Comparison of ENCODE assay signal across 31 cellular contexts in the genomic region with DNA sequence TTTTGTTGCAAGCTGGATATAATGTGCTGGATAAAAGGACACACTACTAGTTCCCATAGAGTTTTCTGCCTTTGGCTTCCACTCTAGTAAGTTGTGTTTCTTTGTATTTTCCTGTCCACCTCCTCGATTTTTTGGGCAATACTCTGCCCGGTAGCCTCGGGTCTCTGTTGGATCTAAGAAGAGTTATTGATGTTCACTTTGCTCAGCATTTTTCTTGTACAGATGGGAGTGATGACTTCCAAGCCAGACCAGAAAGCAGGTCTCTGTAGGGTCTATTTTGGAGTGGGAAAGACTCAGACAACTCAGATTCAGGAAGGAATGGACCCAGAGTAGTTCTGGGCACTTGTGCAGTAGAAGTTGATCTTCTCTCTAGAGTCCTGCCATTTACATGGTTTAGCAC. TPM values are rescaled to one million over a fixed set of nuclear protein-coding genes. Genes with fewer than 3 reads are reported as not detected.
"Had no signal": no experiment of that assay in that cellular context is flagged by ENCODE, and none has a peak within 500 bp of the region (broad histone marks: within the 10 kb centered on the region; RNA-seq: fewer than 3 reads in every experiment).

No MANE protein-coding gene starts in this region.

- H3K4me3 ChIP-seq: neural progenitor cell, ovary, psoas muscle, skin epidermis, smooth muscle cell, spleen, suprapubic skin, testis, tibial artery, transverse colon, upper lobe of left lung, vagina had no signal

- H3K27ac ChIP-seq: neural progenitor cell, ovary, parathyroid adenoma, psoas muscle, skin epidermis, spleen, suprapubic skin, testis, tibial artery, transverse colon, upper lobe of left lung, vagina had no signal

- H3K4me2 ChIP-seq: neural progenitor cell, smooth muscle cell had no signal

- H3K9me3 Mint-ChIP-seq: stimulated activated naive CD8-positive, alpha-beta T cell treated with anti-CD3 and anti-CD28 coated beads, Interleukin-15, amount 100 ng/mL, for 72 hours had no signal

- ATAC-seq: natural killer cell; psoas muscle; right cardiac atrium; sciatic nerve; stimulated activated memory B cell treated with anti-CD40 and anti-IgM and Interleukin-4, amounts not matched to agents 10 μg/mL and 1 μg/mL and 100 μg/mL, for 72 hours; stimulated activated naive CD8-positive, alpha-beta T cell treated with anti-CD3 and anti-CD28 coated beads, Interleukin-15, amount 100 ng/mL, for 72 hours; stimulated activated naive CD8-positive, alpha-beta T cell treated with anti-CD3 and anti-CD28 coated beads, Interleukin-15, Interleukin-2, amounts not matched to agents 100 U/mL and 50 U/mL, for 24 hours had no signal

- H3K79me2 ChIP-seq: parathyroid adenoma had no signal

- H3K36me3 ChIP-seq: neural progenitor cell, ovary, spleen, suprapubic skin, tibial artery, transverse colon, upper lobe of left lung, vagina had no signal

- H3K4me3 Mint-ChIP-seq: natural killer cell; nephron; neural progenitor cell; stimulated activated memory B cell treated with anti-CD40 and anti-IgM and Interleukin-4, amounts not matched to agents 10 μg/mL and 1 μg/mL and 100 μg/mL, for 72 hours; stimulated activated naive CD8-positive, alpha-beta T cell treated with anti-CD3 and anti-CD28 coated beads, Interleukin-15, amount 100 ng/mL, for 72 hours had no signal

- H3K4me1 ChIP-seq: psoas muscle, spleen, suprapubic skin, testis, tibial artery, transverse colon, upper lobe of left lung, vagina had no signal

- H3K27ac Mint-ChIP-seq: natural killer cell; nephron; neural progenitor cell; progenitor cell of endocrine pancreas; stimulated activated memory B cell treated with anti-CD40 and anti-IgM and Interleukin-4, amounts not matched to agents 10 μg/mL and 1 μg/mL and 100 μg/mL, for 72 hours had no signal

- H3K9me3 ChIP-seq: ovary, psoas muscle, suprapubic skin, testis, tibial artery, transverse colon, vagina had no signal

- H3K9ac ChIP-seq: neural progenitor cell, parathyroid adenoma had no signal

- H3K4me1 Mint-ChIP-seq: natural killer cell; stimulated activated memory B cell treated with anti-CD40 and anti-IgM and Interleukin-4, amounts not matched to agents 10 μg/mL and 1 μg/mL and 100 μg/mL, for 72 hours; stimulated activated naive CD8-positive, alpha-beta T cell treated with anti-CD3 and anti-CD28 coated beads, Interleukin-15, amount 100 ng/mL, for 72 hours had no signal

- DNase-seq: natural killer cell; occipital lobe; ovary; posterior cingulate gyrus; psoas muscle; right cardiac atrium; spleen; stimulated activated CD4-positive, alpha-beta T cell treated with anti-CD3 and anti-CD28 coated beads, Interleukin-12 subunit alpha, Interleukin-12 subunit beta, amount 100 ng/mL, for 4 hours; stimulated activated CD4-positive, alpha-beta T cell treated with anti-CD3 and anti-CD28 coated beads, Interleukin-1b, Interleukin-23, amount 100 ng/mL, for 48 hours; stimulated activated CD4-positive, alpha-beta T cell treated with anti-CD3 and anti-CD28 coated beads, Interleukin-4, amount 100 ng/mL, for 1 hour; stimulated activated CD4-positive, alpha-beta T cell treated with anti-CD3 and anti-CD28 coated beads, Interleukin-4, amount 100 ng/mL, for 4 hours; stimulated activated CD8-positive, alpha-beta memory T cell treated with anti-CD3 and anti-CD28 coated beads, Interleukin-4, amount 100 ng/mL, for 48 hours; stimulated activated naive CD4-positive, alpha-beta T cell; stimulated activated naive CD8-positive, alpha-beta T cell treated with anti-CD3 and anti-CD28 coated beads, Interleukin-15, amount 100 ng/mL, for 72 hours; stimulated activated naive CD8-positive, alpha-beta T cell treated with anti-CD3 and anti-CD28 coated beads, Interleukin-15, Interleukin-2, amounts not matched to agents 100 U/mL and 50 U/mL, for 24 hours; substantia nigra; testis; tibial artery; transverse colon; upper lobe of left lung had no signal

- H3K36me3 Mint-ChIP-seq: natural killer cell; neural progenitor cell; stimulated activated memory B cell treated with anti-CD40 and anti-IgM and Interleukin-4, amounts not matched to agents 10 μg/mL and 1 μg/mL and 100 μg/mL, for 72 hours had no signal

- FAIRE-seq: urothelium cell line had no signal

- H2AFZ ChIP-seq: neural progenitor cell, parathyroid adenoma had no signal

- H3K27me3 ChIP-seq: neural progenitor cell, ovary, suprapubic skin, testis, tibial artery, upper lobe of left lung, vagina had no signal

RNA-seq across cellular contexts. Expression of gene PRTG, which starts 36.0 kb away (rescaled TPM):
- total RNA-seq: natural killer cell had no signal
